In genomic region chr7:101857358-101857794, GRCh38 we compare ENCODE assay signal across 8 cellular contexts. TPM values are rescaled to one million over a fixed set of nuclear protein-coding genes. Genes with fewer than 3 reads are reported as not detected.
DNase-seq lines count a peak whose midpoint lies in the region; ATAC-seq and TF ChIP-seq lines count a peak whose summit lies in the region.

No MANE protein-coding gene starts in this region.

- intact Hi-C loops in left cardiac atrium (cut with DNase I): loop anchor here in 1 of 2 donors (5.0 kb wide), 1 partner anchor 40 kb away; the partner anchor contains the start of gene CUX1

- TF ChIP-seq CTCF in right atrium auricular region (IDR thresholded peaks at IDR 0.05): no peak
- no peak for TF ChIP-seq CTCF in thoracic aorta (IDR thresholded peaks at IDR 0.05)

- peaks cover 0 to 71% of the 10 kb centered on the region in 2 donors for H3K4me1 ChIP-seq in right atrium auricular region
- no peaks in the 10 kb centered on the region for H3K4me1 ChIP-seq in effector memory CD4-positive, alpha-beta T cell (ENCODE audit: control insufficient read depth, insufficient read depth, low read length, poor library complexity, severe bottlenecking)
- H3K4me1 ChIP-seq in thoracic aorta (ENCODE audit: control insufficient read depth in 1 of 2, low read depth in 2 of 2): peaks cover 21 to 54% of the 10 kb centered on the region in 2 donors

- ATAC-seq in left cardiac atrium: no peak
- peak; percentile 25 for ATAC-seq in HG03439 (IDR thresholded peaks at IDR 0.05; ENCODE audit: unreplicated experiment)
- ATAC-seq in thoracic aorta (ENCODE audit: insufficient number of reproducible peaks, low FRiP score, low read depth): no peak

- H3K36me3 ChIP-seq in right atrium auricular region: no peaks in the 10 kb centered on the region
- no peaks in the 10 kb centered on the region for H3K36me3 ChIP-seq in effector memory CD4-positive, alpha-beta T cell (ENCODE audit: control insufficient read depth, insufficient read depth, low read length)
- H3K36me3 ChIP-seq in thoracic aorta: no peaks in the 10 kb centered on the region

- no peak for DNase-seq in right atrium auricular region (ENCODE audit: low spot score)
- no peak for DNase-seq in left cardiac atrium
- DNase-seq in effector memory CD4-positive, alpha-beta T cell: no peak
- DNase-seq in thoracic aorta (ENCODE audit: low spot score): no peak
- DNase-seq in central memory CD4-positive, alpha-beta T cell: no peak
- DNase-seq in kidney tubule cell (ENCODE audit: low spot score): no peak
- no peak for DNase-seq in glomerular visceral epithelial cell (ENCODE audit: extremely low spot score)

- H3K27me3 ChIP-seq in right atrium auricular region: no peaks in the 10 kb centered on the region
- no peaks in the 10 kb centered on the region for H3K27me3 ChIP-seq in effector memory CD4-positive, alpha-beta T cell (replicated peaks; ENCODE audit: control insufficient read depth, insufficient read depth, low read length, poor library complexity, severe bottlenecking)
- H3K27me3 ChIP-seq in thoracic aorta (replicated peaks; ENCODE audit: insufficient read depth): no peaks in the 10 kb centered on the region

- H3K9me3 ChIP-seq in right atrium auricular region (no peaks in the 10 kb centered on the region), thoracic aorta (no peaks in the 10 kb centered on the region)
- no peaks in the 10 kb centered on the region for H3K9me3 ChIP-seq in effector memory CD4-positive, alpha-beta T cell (ENCODE audit: control insufficient read depth, low read length)

- peak overlapping the region; percentile 91 to 93 for H3K27ac ChIP-seq in right atrium auricular region
- peak overlapping the region; percentile 64 for H3K27ac ChIP-seq in effector memory CD4-positive, alpha-beta T cell (ENCODE audit: insufficient read depth, low read length, poor library complexity, severe bottlenecking)
- peak overlapping the region; percentile 81 to 84 for H3K27ac ChIP-seq in thoracic aorta

- H3K4me3 ChIP-seq in right atrium auricular region: peak overlapping the region; percentile 14 to 45
- H3K4me3 ChIP-seq in effector memory CD4-positive, alpha-beta T cell (ENCODE audit: insufficient read depth, low read depth, low read length, poor library complexity, severe bottlenecking): peak overlapping the region; percentile 66
- H3K4me3 ChIP-seq in thoracic aorta: peak overlapping the region; percentile 71

RNA-seq across cellular contexts. Expression of gene CUX1, which starts 40.0 kb away (rescaled TPM):
- total RNA-seq in right atrium auricular region (10 to 100 TPM; 71.1 to 94.4 TPM), left cardiac atrium (100 to 1,000 TPM in 1 of 2 donors, 10 to 100 TPM in 1; 81.6 to 108 TPM), thoracic aorta (100 to 1,000 TPM in 1 of 2 donors, 10 to 100 TPM in 1; 85.0 to 179 TPM)
